13 cellular contexts compared by ENCODE assay signal in genomic region chr7:234041-234711, GRCh38. TPM values are rescaled to one million over a fixed set of nuclear protein-coding genes. Genes with fewer than 3 reads are reported as not detected.
DNase-seq lines count a peak whose midpoint lies in the region; ATAC-seq, FAIRE-seq and TF ChIP-seq lines count a peak whose summit lies in the region.
"Had no signal": no experiment of that assay in that cellular context is flagged by ENCODE, and none has a peak within 500 bp of the region (broad histone marks: within the 10 kb centered on the region; RNA-seq: fewer than 3 reads in every experiment).

No MANE protein-coding gene starts in this region.

- no peak for TF ChIP-seq CTCF in heart right ventricle (IDR thresholded peaks at IDR 0.05)

- ATAC-seq in Right ventricle myocardium inferior: peak; percentile 50
- ATAC-seq in heart right ventricle: peak; percentile 10 to 55 (median 27)
- ATAC-seq in HG02885 (IDR thresholded peaks at IDR 0.05; ENCODE audit: poor library complexity, unreplicated experiment): no peak

- H3K27ac ChIP-seq in heart right ventricle: peak overlapping the region; percentile 64 to 90 (median 83)
- H3K27ac ChIP-seq: 22Rv1 had no signal

- DNase-seq in Right ventricle myocardium inferior (ENCODE audit: missing footprints) (peak; percentile 78), cardiac septum (ENCODE audit: low spot score) (no peak), heart right ventricle (peak; percentile 56 to 61), posterior vena cava (ENCODE audit: low spot score) (peak; percentile 95), NCI-H2081 treated with DMSO at 0.1 percent for 48 hours (lab: John Stamatoyannopoulos, UW) (no peak), HuH-7.5 (ENCODE audit: low spot score) (no peak), HTR-8/SVneo (ENCODE audit: insufficient read length, low spot score) (no peak)
- DNase-seq: amygdala, GF-D8, NCI-H2107 had no signal

- intact Hi-C loops in Right ventricle myocardium inferior (cut with DNase I): loop anchor here (5.0 kb wide), 1 partner anchor 42 kb away; the partner anchor contains the start of gene FAM20C
- intact Hi-C loops in cardiac septum (cut with DNase I): loop anchor here (5.0 kb wide), 2 partner anchors 42 to 92 kb away; partner anchors contain the start of gene FAM20C
- intact Hi-C loops in heart right ventricle (cut with DNase I): loop anchor here in 1 of 10 donors (5.0 kb wide), 1 partner anchor 42 kb away; the partner anchor contains the start of gene FAM20C
- intact Hi-C loops in posterior vena cava (cut with DNase I): no loop called here

- no peaks in the 10 kb centered on the region for H3K9me3 ChIP-seq in heart right ventricle

- peaks cover 37 to 70% (median 53%) of the 10 kb centered on the region in 9 donors for H3K4me1 ChIP-seq in heart right ventricle

- H3K4me3 ChIP-seq in heart right ventricle: peak overlapping the region in 6 of 10 donors; percentile 2 to 41 (median 22)

- H3K27me3 ChIP-seq in heart right ventricle: no peaks in the 10 kb centered on the region

- 52 to 63% methylated on average over 30 to 33 of the region's 33 CpGs for WGBS in heart right ventricle, 2 donors

- no peak for FAIRE-seq in HTR-8/SVneo (lab: Jason Lieb, UNC)

- H3K36me3 ChIP-seq in heart right ventricle: peaks cover 0 to 10% (median 0%) of the 10 kb centered on the region in 9 donors

RNA-seq across cellular contexts. Expression of gene FAM20C, which starts 41.8 kb away (rescaled TPM):
- total RNA-seq in Right ventricle myocardium inferior: 26.1 TPM
- total RNA-seq in cardiac septum: 30.2 TPM
- total RNA-seq in heart right ventricle: 10 to 100 TPM; 12.4 to 59.8 (median 19.2) TPM
- polyA plus RNA-seq in heart right ventricle: 10 to 100 TPM; 12.7 to 24.0 TPM
- 10 to 100 TPM; 56.6 to 74.3 TPM for total RNA-seq in posterior vena cava

RNA-seq across cellular contexts. Expression of gene FOXL3, which starts 55.8 kb away (rescaled TPM):
- not detected for total RNA-seq in Right ventricle myocardium inferior
- total RNA-seq in cardiac septum: not detected
- not detected for total RNA-seq in heart right ventricle
- polyA plus RNA-seq in heart right ventricle: not detected
- not detected for total RNA-seq in posterior vena cava
- total RNA-seq: mucosa of gallbladder had no signal

Comparison
In these comparisons a context has a peak if more than half of its experiments do, and no peak if none do; other contexts are left out.
1. DNase-seq: peak in Right ventricle myocardium inferior (single experiment), heart right ventricle (2 of 2) and posterior vena cava (single experiment); none in cardiac septum (single experiment), NCI-H2081 treated with DMSO at 0.1 percent for 48 hours (single experiment), HuH-7.5 (single experiment) and HTR-8/SVneo (single experiment).
2. intact Hi-C loops: an anchor here in Right ventricle myocardium inferior (5.0 kb wide) and cardiac septum (5.0 kb wide); none called in posterior vena cava.